10 cellular contexts compared by ENCODE assay signal in genomic region chr17:79747508-79748295, GRCh38. TPM values are rescaled to one million over a fixed set of nuclear protein-coding genes. Genes with fewer than 3 reads are reported as not detected.
A peak's percentile ranks its signal among the peaks of the same experiment; 100 is the strongest.
DNase-seq lines count a peak whose midpoint lies in the region; ATAC-seq and TF ChIP-seq lines count a peak whose summit lies in the region.
"Had no signal": no experiment of that assay in that cellular context is flagged by ENCODE, and none has a peak within 500 bp of the region (broad histone marks: within the 10 kb centered on the region; RNA-seq: fewer than 3 reads in every experiment).

No MANE protein-coding gene starts in this region.

- TF ChIP-seq POLR2A in transverse colon (IDR thresholded peaks at IDR 0.05): no peak

- CTCF ChIA-PET in mammary epithelial cell (lab: Charles Lee; ENCODE audit: low non-redundant PET): interaction anchor here (0.6 kb wide), 1 partner anchor 49 kb away, joined by 3 read pairs; the partner anchor contains the start of gene CBX8
- CTCF ChIA-PET in MCF 10A (lab: Yijun Ruan, JAX): interaction anchor here (0.5 to 2.1 kb wide), 6 partner anchors 88 to 269 kb away, joined by 3 to 8 read pairs (median 3); no protein-coding TSS in a partner anchor
- CTCF ChIA-PET in activated CD4-positive, alpha-beta T cell treated with anti-CD3 and anti-CD28 coated beads, Interleukin-2, amount 10 ng/mL, durations not matched to agents 7 days and 5 days (lab: Charles Lee): interaction anchor here (0.6 to 2.3 kb wide), 3 partner anchors 28 to 92 kb away, joined by 3 to 6 read pairs (median 3); partner anchors contain the start of gene CBX4

- H3K4me3 ChIP-seq in mammary epithelial cell (replicated peaks in 1 of 3; ENCODE audit: insufficient read depth in 1 of 3, low read depth in 2 of 3, low read length in 3 of 3) (no peak overlapping the region), iPS-15b (ENCODE audit: low read depth, low read length) (peak overlapping the region; percentile 74), transverse colon (no peak overlapping the region)

- H3K27me3 ChIP-seq in mammary epithelial cell (ENCODE audit: insufficient read depth, low read length): peaks cover 25% of the 10 kb centered on the region
- H3K27me3 ChIP-seq in iPS-15b (ENCODE audit: control insufficient read depth, insufficient read depth, low read length): peaks cover 47% of the 10 kb centered on the region
- peaks cover 84% of the 10 kb centered on the region for H3K27me3 ChIP-seq in transverse colon

- no peaks in the 10 kb centered on the region for H3K27me3 Mint-ChIP-seq in MCF 10A (ENCODE audit: insufficient read depth, unreplicated experiment)
- peaks cover 51% of the 10 kb centered on the region for H3K27me3 Mint-ChIP-seq in type B pancreatic cell
- H3K27me3 Mint-ChIP-seq in activated CD4-positive, alpha-beta T cell treated with anti-CD3 and anti-CD28 coated beads, Interleukin-2, amount 10 ng/mL, durations not matched to agents 7 days and 5 days: peaks cover 48% of the 10 kb centered on the region

- H3K4me3 Mint-ChIP-seq in MCF 10A (ENCODE audit: unreplicated experiment) (no peak overlapping the region), type B pancreatic cell (peak overlapping the region; percentile 76)
- no peak overlapping the region for H3K4me3 Mint-ChIP-seq in activated CD4-positive, alpha-beta T cell treated with anti-CD3 and anti-CD28 coated beads, Interleukin-2, amount 10 ng/mL, durations not matched to agents 7 days and 5 days

- H3K4me2 ChIP-seq in mammary epithelial cell (ENCODE audit: insufficient read depth, low read depth, low read length): peak overlapping the region; percentile 6

- in situ Hi-C loops in mammary epithelial cell (cut with MboI; ENCODE audit: low sequenced_read_pairs in 2 of 2): no loop called here
- in situ Hi-C loops in transverse colon (cut with MboI; ENCODE audit: low pct_ligation_motif_present in 1 of 4, low pct_unique_long_range_greater_than_20kb in 1 of 4, low sequenced_read_pairs in 3 of 4): no loop called here

- H3K27ac Mint-ChIP-seq in MCF 10A (ENCODE audit: low read depth, unreplicated experiment) (no peak overlapping the region), type B pancreatic cell (no peak overlapping the region)
- no peak overlapping the region for H3K27ac Mint-ChIP-seq in activated CD4-positive, alpha-beta T cell treated with anti-CD3 and anti-CD28 coated beads, Interleukin-2, amount 10 ng/mL, durations not matched to agents 7 days and 5 days
- H3K27ac Mint-ChIP-seq: CD4-positive, CD25-positive, alpha-beta regulatory T cell had no signal

- TF ChIP-seq EP300 in transverse colon (IDR thresholded peaks at IDR 0.05; ENCODE audit: low read depth): no peak

- H3K4me1 Mint-ChIP-seq in MCF 10A (ENCODE audit: insufficient read depth, unreplicated experiment): no peaks in the 10 kb centered on the region
- H3K4me1 Mint-ChIP-seq in type B pancreatic cell (ENCODE audit: unreplicated experiment): peaks cover 8% of the 10 kb centered on the region
- peaks cover 20% of the 10 kb centered on the region for H3K4me1 Mint-ChIP-seq in activated CD4-positive, alpha-beta T cell treated with anti-CD3 and anti-CD28 coated beads, Interleukin-2, amount 10 ng/mL, durations not matched to agents 7 days and 5 days

- no peak for DNase-seq in mammary epithelial cell
- no peak for DNase-seq in MCF 10A (ENCODE audit: unreplicated experiment)
- peak; percentile 57 for DNase-seq in SK-N-DZ (ENCODE audit: low spot score)
- DNase-seq in type B pancreatic cell (ENCODE audit: extremely low spot score, unreplicated experiment): no peak
- DNase-seq in transverse colon: no peak
- no peak for DNase-seq in activated CD4-positive, alpha-beta T cell treated with anti-CD3 and anti-CD28 coated beads, Interleukin-2, amount 10 ng/mL, durations not matched to agents 7 days and 5 days

- dilution Hi-C loops in mammary epithelial cell (cut with HindIII; ENCODE audit: low sequenced_read_pairs): loop anchor here (5.0 kb wide), 1 partner anchor 60 kb away; no protein-coding TSS in a partner anchor

- no peak overlapping the region for H2AFZ ChIP-seq in mammary epithelial cell (ENCODE audit: low read depth, low read length)

- H4K20me1 ChIP-seq in mammary epithelial cell (ENCODE audit: insufficient read depth, low read length): no peaks in the 10 kb centered on the region

- H3K9ac ChIP-seq in mammary epithelial cell (ENCODE audit: insufficient read depth, low read length) (no peak overlapping the region), iPS-15b (ENCODE audit: low read depth, low read length) (no peak overlapping the region)

- intact Hi-C loops in mammary epithelial cell (cut with micrococcal nuclease) (loop anchor here (2.0 to 5.0 kb wide), 3 partner anchors 63 to 243 kb away; no protein-coding TSS in a partner anchor), MCF 10A (cut with micrococcal nuclease) (loop anchor here (5.0 to 10.0 kb wide), 2 partner anchors 60 to 87 kb away; partner anchors contain the start of gene CBX4), transverse colon (cut with DNase I; ENCODE audit: low total_unique reads) (no loop called here)

- no peak for ATAC-seq in GM21381 (IDR thresholded peaks at IDR 0.05; ENCODE audit: unreplicated experiment)

- no peak for TF ChIP-seq CTCF in mammary epithelial cell (conservative IDR thresholded peaks at IDR 0.05 in 1 of 2, IDR thresholded peaks at IDR 0.05 in 1 of 2; ENCODE audit: extremely low read depth in 1 of 2, insufficient read depth in 1 of 2, low read depth in 1 of 2, low read length in 2 of 2)
- no peak for TF ChIP-seq CTCF in MCF 10A (IDR thresholded peaks at IDR 0.05; ENCODE audit: unreplicated experiment)
- TF ChIP-seq CTCF in type B pancreatic cell (conservative IDR thresholded peaks at IDR 0.05): no peak
- TF ChIP-seq CTCF in transverse colon (IDR thresholded peaks at IDR 0.05): no peak

- BruUV-seq in mammary epithelial cell (replicated peaks; lab: Mats Ljungman, UMichigan) (no TSS peak), MCF 10A (replicated peaks; lab: Mats Ljungman, UMichigan) (no TSS peak)

- H3K36me3 ChIP-seq in mammary epithelial cell (ENCODE audit: insufficient read depth, low read length) (no peaks in the 10 kb centered on the region), iPS-15b (ENCODE audit: control insufficient read depth, insufficient read depth, low read length) (no peaks in the 10 kb centered on the region), transverse colon (no peaks in the 10 kb centered on the region)

- H3K79me2 ChIP-seq in mammary epithelial cell (ENCODE audit: insufficient read depth, low read length): no peaks in the 10 kb centered on the region

- H3K9me3 ChIP-seq in mammary epithelial cell (replicated peaks; ENCODE audit: insufficient read depth, low read length) (no peaks in the 10 kb centered on the region), iPS-15b (ENCODE audit: control insufficient read depth, insufficient read depth, low read length) (no peaks in the 10 kb centered on the region), transverse colon (no peaks in the 10 kb centered on the region)

- H3K4me1 ChIP-seq in mammary epithelial cell (ENCODE audit: insufficient read depth, low read length): no peaks in the 10 kb centered on the region
- peaks cover 7% of the 10 kb centered on the region for H3K4me1 ChIP-seq in iPS-15b (ENCODE audit: control insufficient read depth, insufficient read depth, low read length)
- H3K4me1 ChIP-seq in transverse colon: peaks cover 0 to 8% (median 0%) of the 10 kb centered on the region in 4 donors

- H3K36me3 Mint-ChIP-seq in MCF 10A (ENCODE audit: insufficient read depth, unreplicated experiment) (no peaks in the 10 kb centered on the region), type B pancreatic cell (no peaks in the 10 kb centered on the region)
- H3K36me3 Mint-ChIP-seq in activated CD4-positive, alpha-beta T cell treated with anti-CD3 and anti-CD28 coated beads, Interleukin-2, amount 10 ng/mL, durations not matched to agents 7 days and 5 days (ENCODE audit: low read depth): peaks cover 2% of the 10 kb centered on the region
- H3K36me3 Mint-ChIP-seq: CD4-positive, CD25-positive, alpha-beta regulatory T cell had no signal

- POLR2A ChIA-PET in MCF 10A (lab: Yijun Ruan, JAX): no interaction called here
- POLR2A ChIA-PET in activated CD4-positive, alpha-beta T cell treated with anti-CD3 and anti-CD28 coated beads, Interleukin-2, amount 10 ng/mL, durations not matched to agents 7 days and 5 days (lab: Charles Lee): no interaction called here

- H3K9me3 Mint-ChIP-seq in MCF 10A (ENCODE audit: unreplicated experiment): no peaks in the 10 kb centered on the region
- H3K9me3 Mint-ChIP-seq in type B pancreatic cell: no peaks in the 10 kb centered on the region
- no peaks in the 10 kb centered on the region for H3K9me3 Mint-ChIP-seq in activated CD4-positive, alpha-beta T cell treated with anti-CD3 and anti-CD28 coated beads, Interleukin-2, amount 10 ng/mL, durations not matched to agents 7 days and 5 days
- H3K9me3 Mint-ChIP-seq: CD4-positive, CD25-positive, alpha-beta regulatory T cell had no signal

- H3K27ac ChIP-seq in mammary epithelial cell (ENCODE audit: insufficient read depth, low read depth, low read length) (no peak overlapping the region), transverse colon (no peak overlapping the region)

- WGBS in mammary epithelial cell (ENCODE audit: low coverage, missing lambda C conversion rate): no CpG with 5 or more reads among the region's 74 CpGs
- 11% methylated on average over 43 of the region's 74 CpGs; no CpG with 5 or more reads in 1 of the 2 donors for WGBS in transverse colon (ENCODE audit: low coverage in 1 of 2), 2 donors

RNA-seq across cellular contexts. Expression of gene ENPP7, which starts 17.0 kb away (rescaled TPM):
- total RNA-seq in mammary epithelial cell: not detected
- not detected for polyA plus RNA-seq in mammary epithelial cell
- polyA minus RNA-seq in mammary epithelial cell: not detected
- not detected in 2 replicates for total RNA-seq in MCF 10A (2022)
- polyA plus RNA-seq in SK-N-DZ (2014; cell fraction: cytosol; rRNA removed): not detected in 2 replicates
- not detected in 2 replicates for polyA plus RNA-seq in SK-N-DZ (2014; cell fraction: nucleus; rRNA removed)
- 5.3 and 20.5 TPM in 2 replicates for total RNA-seq in type B pancreatic cell (ENCODE audit: low replicate concordance)
- under 1 TPM in 1 of 4 donors, not detected in 3; 0.16 TPM for total RNA-seq in transverse colon
- not detected for total RNA-seq in activated CD4-positive, alpha-beta T cell treated with anti-CD3 and anti-CD28 coated beads, Interleukin-2, amount 10 ng/mL, durations not matched to agents 7 days and 5 days
- total RNA-seq: CD4-positive, CD25-positive, alpha-beta regulatory T cell; posterior vena cava had no signal

RNA-seq across cellular contexts. Expression of gene CBX2, which starts 30.2 kb away (rescaled TPM):
- total RNA-seq in mammary epithelial cell: 1 to 10 TPM in 1 of 2 donors, under 1 TPM in 1; 0.67 to 3.8 TPM
- 3.6 TPM for polyA plus RNA-seq in mammary epithelial cell
- 1.4 TPM for polyA minus RNA-seq in mammary epithelial cell
- 3.8 and 3.9 TPM in 2 replicates for total RNA-seq in MCF 10A (2022)
- polyA plus RNA-seq in SK-N-DZ (2014; cell fraction: cytosol; rRNA removed): 108 and 109 TPM in 2 replicates
- polyA plus RNA-seq in SK-N-DZ (2014; cell fraction: nucleus; rRNA removed): 144 and 174 TPM in 2 replicates
- total RNA-seq in type B pancreatic cell (ENCODE audit: low replicate concordance): 21.6 and 72.0 TPM in 2 replicates
- under 1 TPM in 2 of 4 donors, not detected in 2; 0.27 to 0.64 TPM for total RNA-seq in transverse colon
- total RNA-seq in activated CD4-positive, alpha-beta T cell treated with anti-CD3 and anti-CD28 coated beads, Interleukin-2, amount 10 ng/mL, durations not matched to agents 7 days and 5 days: 1 to 10 TPM; 4.6 to 5.5 TPM

RNA-seq across cellular contexts. Expression of gene CBX8, which starts 49.2 kb away (rescaled TPM):
- total RNA-seq in mammary epithelial cell: 1 to 10 TPM; 4.5 to 5.4 TPM
- 0.34 TPM for polyA plus RNA-seq in mammary epithelial cell
- not detected for polyA minus RNA-seq in mammary epithelial cell
- total RNA-seq in MCF 10A (2022): 9.4 and 10.5 TPM in 2 replicates
- 16.5 and 24.6 TPM in 2 replicates for polyA plus RNA-seq in SK-N-DZ (2014; cell fraction: cytosol; rRNA removed)
- polyA plus RNA-seq in SK-N-DZ (2014; cell fraction: nucleus; rRNA removed): 43.5 and 47.0 TPM in 2 replicates
- total RNA-seq in type B pancreatic cell (ENCODE audit: low replicate concordance): 13.3 and 16.0 TPM in 2 replicates
- total RNA-seq in transverse colon: 1 to 10 TPM; 1.5 to 4.4 (median 3.1) TPM
- total RNA-seq in activated CD4-positive, alpha-beta T cell treated with anti-CD3 and anti-CD28 coated beads, Interleukin-2, amount 10 ng/mL, durations not matched to agents 7 days and 5 days: 1 to 10 TPM; 4.3 to 6.4 TPM
